In genomic region chr2:219782999-219783398, GRCh38 we compare ENCODE assay signal across 23 cellular contexts.
"Had no signal": no experiment of that assay in that cellular context is flagged by ENCODE, and none has a peak within 500 bp of the region (broad histone marks: within the 10 kb centered on the region; RNA-seq: fewer than 3 reads in every experiment).

No MANE protein-coding gene starts in this region.

- DNase-seq: cortex of kidney; effector CD8-positive, alpha-beta T cell; heart left ventricle; hippocampal formation; kidney glomerular epithelial cell; mucosa of descending colon; naive thymus-derived CD8-positive, alpha-beta T cell; nucleus accumbens; ovary; sigmoid colon; stimulated activated CD4-positive, alpha-beta T cell treated with anti-CD3 and anti-CD28 coated beads, Interleukin-2, amount 100 ng/mL, for 24 hours; stimulated activated CD4-positive, alpha-beta T cell treated with anti-CD3 and anti-CD28 coated beads, Interleukin-4, amount 100 ng/mL, for 4 hours; stimulated activated naive B cell treated with anti-CD40 and anti-IgM and Interleukin-4, amounts not matched to agents 10 μg/mL and 1 μg/mL and 100 μg/mL, for 72 hours; thyroid gland had no signal

- H3K4me1 Mint-ChIP-seq: naive thymus-derived CD8-positive, alpha-beta T cell; stimulated activated naive B cell treated with anti-CD40 and anti-IgM and Interleukin-4, amounts not matched to agents 10 μg/mL and 1 μg/mL and 100 μg/mL, for 72 hours had no signal

- H3K27me3 ChIP-seq: dorsolateral prefrontal cortex, heart left ventricle, ovary, right atrium auricular region, sigmoid colon, thyroid gland had no signal

- H3K4me3 ChIP-seq: dorsolateral prefrontal cortex, heart left ventricle, mucosa of descending colon, ovary, right atrium auricular region, sigmoid colon, skin epidermis, suprapubic skin, thyroid gland had no signal

- H3K9me3 Mint-ChIP-seq: naive thymus-derived CD8-positive, alpha-beta T cell; neural crest cell; type B pancreatic cell had no signal

- H3K36me3 ChIP-seq: heart left ventricle, ovary, right atrium auricular region, sigmoid colon, suprapubic skin, thyroid gland had no signal

- H3K4me3 Mint-ChIP-seq: naive thymus-derived CD8-positive, alpha-beta T cell; neural crest cell; stimulated activated naive B cell treated with anti-CD40 and anti-IgM and Interleukin-4, amounts not matched to agents 10 μg/mL and 1 μg/mL and 100 μg/mL, for 72 hours; type B pancreatic cell had no signal

- H3K27ac Mint-ChIP-seq: stimulated activated naive B cell treated with anti-CD40 and anti-IgM and Interleukin-4, amounts not matched to agents 10 μg/mL and 1 μg/mL and 100 μg/mL, for 72 hours; type B pancreatic cell had no signal

- FAIRE-seq: frontal cortex, islet of Langerhans, urothelium cell line had no signal

- H3K9me3 ChIP-seq: heart left ventricle, mucosa of descending colon, ovary, right atrium auricular region, sigmoid colon, suprapubic skin, thyroid gland had no signal

- H3K36me3 Mint-ChIP-seq: naive thymus-derived CD8-positive, alpha-beta T cell; stimulated activated naive B cell treated with anti-CD40 and anti-IgM and Interleukin-4, amounts not matched to agents 10 μg/mL and 1 μg/mL and 100 μg/mL, for 72 hours; type B pancreatic cell had no signal

- H3K4me1 ChIP-seq: heart left ventricle, right atrium auricular region, sigmoid colon, suprapubic skin, thyroid gland had no signal

- H3K27ac ChIP-seq: heart left ventricle, ovary, right atrium auricular region, sigmoid colon, suprapubic skin, thyroid gland had no signal
